ENCODE assay signal across 1 cellular context in genomic region chr17:2244545-2245525, GRCh38.
A peak's percentile ranks its signal among the peaks of the same experiment; 100 is the strongest.
TF ChIP-seq lines count a peak whose summit lies in the region.

No MANE protein-coding gene starts in this region.

TF ChIP-seq in HepG2, 621 proteins besides CTCF, POLR2A, EP300 and RAD21 (continues in another document):
- TF ChIP-seq MIER2 (CRISPR knock-in tag; IDR thresholded peaks at IDR 0.05) (0 out of 2 replicates have a peak, but pooled peaks have one; percentile 23), BHLHE40 (IDR thresholded peaks at IDR 0.05; ENCODE audit: low read length) (peak; percentile 71), TP53 (CRISPR knock-in tag; conservative IDR thresholded peaks at IDR 0.05) (no peak), TBX3 (IDR thresholded peaks at IDR 0.05; ENCODE audit: borderline replicate concordance) (no peak), SALL1 (CRISPR knock-in tag; IDR thresholded peaks at IDR 0.05) (peak; percentile 44; the same call in 1 of the 2 replicates), SMAD1 (CRISPR knock-in tag; IDR thresholded peaks at IDR 0.05; ENCODE audit: borderline replicate concordance, low read depth) (no peak), FOSL2 (CRISPR knock-in tag; IDR thresholded peaks at IDR 0.05) (0 out of 2 replicates have a peak, but pooled peaks have one; percentile 36), IRF2 (CRISPR knock-in tag; IDR thresholded peaks at IDR 0.05) (no peak), HNRNPL (IDR thresholded peaks at IDR 0.05; ENCODE audit: low read depth, low read length) (0 out of 2 replicates have a peak, but pooled peaks have one; percentile 50), XRCC5 (optimal IDR thresholded peaks at IDR 0.05; ENCODE audit: low read length) (peak; percentile 27), ZNF274 (CRISPR knock-in tag; IDR thresholded peaks at IDR 0.05) (peak; percentile 42; the same call in 1 of the 2 replicates), FOXK2 (IDR thresholded peaks at IDR 0.05) (no peak), RFXANK (CRISPR knock-in tag; IDR thresholded peaks at IDR 0.05) (no peak), MLX (CRISPR knock-in tag; IDR thresholded peaks at IDR 0.05) (0 out of 2 replicates have a peak, but pooled peaks have one; percentile 34), HDAC1 (CRISPR knock-in tag; IDR thresholded peaks at IDR 0.05) (no peak), ZNF331 (CRISPR knock-in tag; IDR thresholded peaks at IDR 0.05) (0 out of 2 replicates have a peak, but pooled peaks have one; percentile 39), HOXA3 (CRISPR knock-in tag; IDR thresholded peaks at IDR 0.05) (no peak), RNF2 (conservative IDR thresholded peaks at IDR 0.05; ENCODE audit: low read depth) (no peak), TRIM22 (IDR thresholded peaks at IDR 0.05) (no peak), SMC3 (IDR thresholded peaks at IDR 0.05; ENCODE audit: low read length) (peak; percentile 91), KLF16 (CRISPR knock-in tag; IDR thresholded peaks at IDR 0.05) (0 out of 4 replicates have a peak, but pooled peaks of 1 of the 2 experiments have one; percentile 46), BCLAF1 (IDR thresholded peaks at IDR 0.05) (no peak), ZNF367 (CRISPR knock-in tag; IDR thresholded peaks at IDR 0.05; ENCODE audit: borderline replicate concordance) (no peak), MXI1 (IDR thresholded peaks at IDR 0.05; ENCODE audit: borderline replicate concordance, low read depth, low read length) (0 out of 3 replicates have a peak, but pooled peaks have one; percentile 28), CBX5 (CRISPR knock-in tag; IDR thresholded peaks at IDR 0.05; ENCODE audit: borderline replicate concordance) (peak; percentile 69; the same call in 1 of the 2 replicates), FOXA1 (IDR thresholded peaks at IDR 0.05) (no peak), FOXA1 (CRISPR knock-in tag; IDR thresholded peaks at IDR 0.05) (peak; percentile 39; the same call in 1 of the 2 replicates), ZBTB33 (CRISPR knock-in tag; IDR thresholded peaks at IDR 0.05) (peak; percentile 48; the same call in 1 of the 2 replicates), ZNF296 (CRISPR knock-in tag; conservative IDR thresholded peaks at IDR 0.05) (no peak), THAP8 (CRISPR knock-in tag; IDR thresholded peaks at IDR 0.05; ENCODE audit: borderline replicate concordance) (no peak), TFAP4 (IDR thresholded peaks at IDR 0.05; ENCODE audit: borderline replicate concordance, low read depth) (peak; percentile 95), GATAD1 (CRISPR knock-in tag; IDR thresholded peaks at IDR 0.05) (0 out of 2 replicates have a peak, but pooled peaks have one; percentile 28), MYC (CRISPR knock-in tag; IDR thresholded peaks at IDR 0.05; ENCODE audit: borderline replicate concordance) (peak; percentile 18; the same call in 1 of the 2 replicates), ZNF30 (CRISPR knock-in tag; IDR thresholded peaks at IDR 0.05) (no peak), HIC2 (CRISPR knock-in tag; IDR thresholded peaks at IDR 0.05; ENCODE audit: low read depth) (peak; percentile 26; the same call in 1 of the 2 replicates), SAP130 (CRISPR knock-in tag; IDR thresholded peaks at IDR 0.05; ENCODE audit: low read depth) (peak; percentile 64), ZNF430 (CRISPR knock-in tag; IDR thresholded peaks at IDR 0.05) (no peak), KMT2A (CRISPR knock-in tag; IDR thresholded peaks at IDR 0.05) (peak; percentile 32; the same call in 1 of the 2 replicates), STAG1 (CRISPR knock-in tag; IDR thresholded peaks at IDR 0.05) (peak; percentile 98), KLF6 (CRISPR knock-in tag; IDR thresholded peaks at IDR 0.05) (0 out of 2 replicates have a peak, but pooled peaks have one; percentile 37), HMGXB4 (CRISPR knock-in tag; IDR thresholded peaks at IDR 0.05; ENCODE audit: borderline replicate concordance in 1 of 2, low read depth in 1 of 2) (peak in 1 of 2 experiments; percentile 61; a peak in 1 of 4 replicates), ZSCAN30 (CRISPR knock-in tag; IDR thresholded peaks at IDR 0.05) (no peak), SKI (IDR thresholded peaks at IDR 0.05; ENCODE audit: partially characterized antibody) (no peak), SRY (CRISPR knock-in tag; IDR thresholded peaks at IDR 0.05) (no peak), ZNF687 (CRISPR knock-in tag; IDR thresholded peaks at IDR 0.05) (peak; percentile 58), KDM2A (CRISPR knock-in tag; IDR thresholded peaks at IDR 0.05; ENCODE audit: borderline replicate concordance, low read depth) (peak; percentile 66; the same call in 1 of the 2 replicates), SMAD3 (CRISPR knock-in tag; IDR thresholded peaks at IDR 0.05) (0 out of 2 replicates have a peak, but pooled peaks have one; percentile 32), ZBTB25 (CRISPR knock-in tag; IDR thresholded peaks at IDR 0.05) (0 out of 2 replicates have a peak, but pooled peaks have one; percentile 45), AHR (CRISPR knock-in tag; IDR thresholded peaks at IDR 0.05) (peak; percentile 46; the same call in 1 of the 2 replicates)
